In genomic region chr2:177396630-177397460, GRCh38 we compare ENCODE assay signal across 11 cellular contexts. TPM values are rescaled to one million over a fixed set of nuclear protein-coding genes. Genes with fewer than 3 reads are reported as not detected.
A peak's percentile ranks its signal among the peaks of the same experiment; 100 is the strongest.
DNase-seq lines count a peak whose midpoint lies in the region; ATAC-seq and TF ChIP-seq lines count a peak whose summit lies in the region.
"Had no signal": no experiment of that assay in that cellular context is flagged by ENCODE, and none has a peak within 500 bp of the region (broad histone marks: within the 10 kb centered on the region; RNA-seq: fewer than 3 reads in every experiment).

No MANE protein-coding gene starts in this region.

- H3K4me1 ChIP-seq in colonic mucosa = no peaks in the 10 kb centered on the region
- H3K4me1 ChIP-seq in upper lobe of left lung = peaks cover 27 to 70% (median 45%) of the 10 kb centered on the region in 4 donors

- peak overlapping the region; percentile 0 for H3K27ac ChIP-seq in colonic mucosa
- H3K27ac ChIP-seq in upper lobe of left lung = peak overlapping the region in 1 of 4 donors; percentile 48

- H3K9me3 ChIP-seq in colonic mucosa = no peaks in the 10 kb centered on the region
- no peaks in the 10 kb centered on the region for H3K9me3 ChIP-seq in upper lobe of left lung
- H3K9me3 ChIP-seq: pancreas had no signal

- CTCF ChIA-PET in activated naive CD4-positive, alpha-beta T cell treated with anti-CD3 and anti-CD28 coated beads for 36 hours (lab: Charles Lee) = interaction anchor here (0.6 kb wide), 1 partner anchor 41 kb away, joined by 3 read pairs; no protein-coding TSS in a partner anchor

- H3K4me3 Mint-ChIP-seq in natural killer cell = no peak overlapping the region
- H3K4me3 Mint-ChIP-seq in activated naive CD4-positive, alpha-beta T cell treated with anti-CD3 and anti-CD28 coated beads for 36 hours = no peak overlapping the region

- WGBS in upper lobe of left lung, 2 donors = 70 to 87% methylated on average over 11 of the region's 11 CpGs

- H3K9ac ChIP-seq in colonic mucosa (ENCODE audit: low read depth in 2 of 2, low read length in 2 of 2) = no peak overlapping the region

- peaks cover 63 to 69% of the 10 kb centered on the region in 2 donors for H3K4me1 Mint-ChIP-seq in natural killer cell
- peaks cover 65% of the 10 kb centered on the region for H3K4me1 Mint-ChIP-seq in activated naive CD4-positive, alpha-beta T cell treated with anti-CD3 and anti-CD28 coated beads for 36 hours (ENCODE audit: low read depth)

- H3K27ac Mint-ChIP-seq in natural killer cell = peak overlapping the region; percentile 25 to 37
- H3K27ac Mint-ChIP-seq in activated naive CD4-positive, alpha-beta T cell treated with anti-CD3 and anti-CD28 coated beads for 36 hours = no peak overlapping the region
- H3K27ac Mint-ChIP-seq: IgD-negative memory B cell had no signal

- H3K36me3 ChIP-seq in colonic mucosa (no peaks in the 10 kb centered on the region), upper lobe of left lung (no peaks in the 10 kb centered on the region)
- H3K36me3 ChIP-seq: pancreas had no signal

- TF ChIP-seq CTCF in colonic mucosa (IDR thresholded peaks at IDR 0.05) (no peak), natural killer cell (IDR thresholded peaks at IDR 0.05) (no peak), upper lobe of left lung (IDR thresholded peaks at IDR 0.05) (no peak)

- H3K27me3 ChIP-seq in colonic mucosa (no peaks in the 10 kb centered on the region), upper lobe of left lung (no peaks in the 10 kb centered on the region)
- H3K27me3 ChIP-seq: pancreas had no signal

- DNase-seq in DMS 273 treated with DMSO at 0.1 percent for 48 hours (lab: John Stamatoyannopoulos, UW) (peak; percentile 58), NCI-H2171 treated with DMSO at 0.1 percent for 48 hours (lab: John Stamatoyannopoulos, UW) (peak; percentile 76), colonic mucosa (no peak), natural killer cell (no peak), upper lobe of left lung (no peak)
- no peak for DNase-seq in activated naive CD4-positive, alpha-beta T cell treated with anti-CD3 and anti-CD28 coated beads for 36 hours
- DNase-seq: RPMI8226 had no signal

- no peak for TF ChIP-seq POLR2A in upper lobe of left lung (IDR thresholded peaks at IDR 0.05)

- ATAC-seq in natural killer cell (no peak), GM18520 (IDR thresholded peaks at IDR 0.05; ENCODE audit: unreplicated experiment) (no peak), HG03175 (IDR thresholded peaks at IDR 0.05; ENCODE audit: unreplicated experiment) (no peak), upper lobe of left lung (ENCODE audit: low FRiP score in 2 of 2) (no peak)

- H3K27me3 Mint-ChIP-seq in natural killer cell (ENCODE audit: low read depth in 2 of 2) = no peaks in the 10 kb centered on the region
- H3K27me3 Mint-ChIP-seq in activated naive CD4-positive, alpha-beta T cell treated with anti-CD3 and anti-CD28 coated beads for 36 hours (ENCODE audit: low read depth) = no peaks in the 10 kb centered on the region
- H3K27me3 Mint-ChIP-seq: IgD-negative memory B cell had no signal

- intact Hi-C loops in colonic mucosa (cut with DNase I) = no loop called here
- intact Hi-C loops in natural killer cell (cut with micrococcal nuclease) = no loop called here
- intact Hi-C loops in activated naive CD4-positive, alpha-beta T cell treated with anti-CD3 and anti-CD28 coated beads for 36 hours (cut with micrococcal nuclease) = loop anchor here (10.0 kb wide), 1 partner anchor 1048 kb away; no protein-coding TSS in a partner anchor

- H3K9me3 Mint-ChIP-seq in natural killer cell = no peaks in the 10 kb centered on the region
- no peaks in the 10 kb centered on the region for H3K9me3 Mint-ChIP-seq in activated naive CD4-positive, alpha-beta T cell treated with anti-CD3 and anti-CD28 coated beads for 36 hours
- H3K9me3 Mint-ChIP-seq: IgD-negative memory B cell had no signal

- H3K4me3 ChIP-seq in colonic mucosa = no peak overlapping the region
- H3K4me3 ChIP-seq in upper lobe of left lung = no peak overlapping the region
- H3K4me3 ChIP-seq: pancreas had no signal

- no peak for TF ChIP-seq EP300 in upper lobe of left lung (IDR thresholded peaks at IDR 0.05)

- no peaks in the 10 kb centered on the region for H3K36me3 Mint-ChIP-seq in natural killer cell
- H3K36me3 Mint-ChIP-seq in activated naive CD4-positive, alpha-beta T cell treated with anti-CD3 and anti-CD28 coated beads for 36 hours (ENCODE audit: low read depth) = peaks cover 16% of the 10 kb centered on the region

RNA-seq across cellular contexts. Expression of gene AGPS, which starts 4.3 kb away (rescaled TPM):
- total RNA-seq in colonic mucosa = 100 to 1,000 TPM in 1 of 2 donors, 10 to 100 TPM in 1; 64.8 to 102 TPM
- total RNA-seq in natural killer cell = 10 to 100 TPM; 27.4 to 36.0 (median 35.6) TPM
- total RNA-seq in upper lobe of left lung = 10 to 100 TPM; 38.8 to 81.6 (median 50.0) TPM
- total RNA-seq in activated naive CD4-positive, alpha-beta T cell treated with anti-CD3 and anti-CD28 coated beads for 36 hours = 10 to 100 TPM; 50.7 to 51.8 TPM

Comparison
In these comparisons a context has a peak if more than half of its experiments do, and no peak if none do; other contexts are left out.
1. DNase-seq: peak in DMS 273 treated with DMSO at 0.1 percent for 48 hours (single experiment) and NCI-H2171 treated with DMSO at 0.1 percent for 48 hours (single experiment); none in colonic mucosa (single experiment), natural killer cell (single experiment), upper lobe of left lung (0 of 2) and activated naive CD4-positive, alpha-beta T cell treated with anti-CD3 and anti-CD28 coated beads for 36 hours (single experiment).